In the genomic region with DNA sequence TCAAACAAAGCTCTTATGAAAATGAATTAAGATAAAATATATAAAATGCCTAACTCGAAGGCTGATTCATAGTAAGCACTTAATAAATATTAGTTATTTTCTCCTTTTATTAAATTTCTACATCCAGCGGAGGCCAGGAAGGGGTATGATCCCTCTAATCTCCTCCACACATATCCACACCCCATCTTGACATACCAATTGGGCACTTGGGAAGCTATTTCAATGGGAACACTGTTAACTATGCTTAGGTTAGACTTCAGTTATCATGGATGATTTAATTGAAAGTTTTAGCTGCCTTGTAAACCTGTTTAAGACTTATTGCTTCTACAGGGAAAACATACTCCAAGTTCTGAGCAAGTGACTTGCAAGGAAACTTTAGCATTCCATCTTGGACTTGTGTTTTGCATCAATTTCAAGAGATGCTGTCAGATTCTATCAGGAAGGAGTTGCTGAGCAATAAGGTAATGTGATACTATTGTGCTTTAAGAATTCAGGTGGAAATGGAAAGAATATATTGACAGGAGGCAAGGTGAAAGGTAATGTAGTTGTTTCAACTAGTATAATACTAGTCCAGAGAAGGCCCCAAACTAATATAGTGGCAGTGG, we compare ENCODE assay signal across 22 cellular contexts.
"Had no signal": no experiment of that assay in that cellular context is flagged by ENCODE, and none has a peak within 500 bp of the region (broad histone marks: within the 10 kb centered on the region; RNA-seq: fewer than 3 reads in every experiment).

No MANE protein-coding gene starts in this region.

- DNase-seq: activated CD4-positive, alpha-beta memory T cell treated with anti-CD3 and anti-CD28 coated beads, Interleukin-2, amount 10 ng/mL, durations not matched to agents 7 days and 5 days; activated CD4-positive, alpha-beta T cell treated with anti-CD3 and anti-CD28 coated beads for 36 hours; activated CD4-positive, alpha-beta T cell treated with anti-CD3 and anti-CD28 coated beads, Interleukin-2, amount 50 U/mL, for 1 hour; activated gamma-delta T cell treated with Interleukin-2 at 50 U/mL for 16 hours; activated naive CD4-positive, alpha-beta T cell treated with anti-CD3 and anti-CD28 coated beads, Interleukin-2, amount 10 ng/mL, durations not matched to agents 7 days and 5 days; activated naive CD8-positive, alpha-beta T cell treated with anti-CD3 and anti-CD28 coated beads for 36 hours; activated T-cell treated with anti-CD3 and anti-CD28 coated beads for 4 hours; activated T-cell treated with anti-CD3 and anti-CD28 coated beads, Interleukin-2, amount 50 U/mL, for 48 hours; brain microvascular endothelial cell; MG63; MV-4-11; NCI-H1092 treated with DMSO at 0.1 percent for 48 hours; NCI-H1417 treated with DMSO at 0.1 percent for 48 hours; NCI-H1694 treated with DMSO at 0.1 percent for 48 hours; NCI-H2029 treated with DMSO at 0.1 percent for 48 hours; NCI-H446; NCI-H524; Peyer's patch; Right ventricle myocardium superior; WERI-Rb-1 had no signal

- H3K4me3 ChIP-seq: MG63, Peyer's patch, SJSA1 had no signal

- H3K9me3 ChIP-seq: MG63, Peyer's patch, SJSA1 had no signal

- H3K36me3 ChIP-seq: brain microvascular endothelial cell, MG63, Peyer's patch, WERI-Rb-1 had no signal

- ATAC-seq: activated CD4-positive, alpha-beta T cell treated with anti-CD3 and anti-CD28 coated beads for 36 hours had no signal

- H3K27me3 ChIP-seq: brain microvascular endothelial cell, MG63, Peyer's patch, SJSA1 had no signal

- H3K27ac ChIP-seq: brain microvascular endothelial cell, Peyer's patch, RWPE1, SJSA1, WERI-Rb-1 had no signal
